8 cellular contexts compared by ENCODE assay signal in genomic region chr11:23353611-23354010, GRCh38.
"Had no signal": no experiment of that assay in that cellular context is flagged by ENCODE, and none has a peak within 500 bp of the region (broad histone marks: within the 10 kb centered on the region; RNA-seq: fewer than 3 reads in every experiment).

No MANE protein-coding gene starts in this region.

- H3K4me2 ChIP-seq: GM23338, KMS-11 had no signal

- H3K4me3 ChIP-seq: GM23338 had no signal

- FAIRE-seq: H1, H54 had no signal

- H3K27ac ChIP-seq: HL-60, KMS-11 had no signal

- DNase-seq: H9, HCEC 1CT, KBM-7 had no signal

- H2AFZ ChIP-seq: GM23338 had no signal

- ATAC-seq: GM23338 had no signal

- H3K9ac ChIP-seq: KMS-11 had no signal
